ENCODE assay signal across 8 cellular contexts in the genomic region with DNA sequence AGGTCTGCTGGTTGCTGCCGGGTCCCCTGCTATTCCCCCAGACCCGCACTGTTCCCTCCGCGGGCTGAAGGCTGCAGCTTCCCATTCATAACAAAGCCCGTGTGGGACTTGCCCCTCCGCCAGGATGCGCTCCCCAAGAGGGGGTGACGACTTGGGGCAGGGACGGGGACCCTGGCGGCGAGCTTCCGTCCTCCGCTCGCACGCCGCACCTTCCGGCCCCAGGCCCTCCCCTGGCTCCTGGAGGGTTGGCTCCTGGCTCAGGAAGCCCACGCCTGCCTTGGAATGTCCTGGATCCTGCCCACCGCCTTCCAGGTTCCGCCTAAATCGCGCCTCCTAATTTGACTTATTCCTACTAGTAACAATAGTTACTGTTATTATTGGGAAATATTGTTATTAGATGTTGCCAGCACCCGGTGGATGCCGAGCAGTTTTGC. TPM values are rescaled to one million over a fixed set of nuclear protein-coding genes. Genes with fewer than 3 reads are reported as not detected.
DNase-seq lines count a peak whose midpoint lies in the region; TF ChIP-seq lines count a peak whose summit lies in the region.

No MANE protein-coding gene starts in this region.

- peak overlapping the region; percentile 76 for H3K4me3 Mint-ChIP-seq in activated CD4-positive, alpha-beta memory T cell treated with anti-CD3 and anti-CD28 coated beads, Interleukin-2, amount 10 ng/mL, durations not matched to agents 7 days and 5 days

- H3K9me3 Mint-ChIP-seq in activated CD4-positive, alpha-beta memory T cell treated with anti-CD3 and anti-CD28 coated beads, Interleukin-2, amount 10 ng/mL, durations not matched to agents 7 days and 5 days, result no peaks in the 10 kb centered on the region

- TF ChIP-seq CTCF in epithelial cell of esophagus (IDR thresholded peaks at IDR 0.05; ENCODE audit: insufficient read depth, low read depth, low read length, missing control alignments), result peak; percentile 39

- POLR2A ChIA-PET in activated CD4-positive, alpha-beta memory T cell treated with anti-CD3 and anti-CD28 coated beads, Interleukin-2, amount 10 ng/mL, durations not matched to agents 7 days and 5 days (lab: Charles Lee), result interaction anchor here (1.3 to 4.4 kb wide), 5 partner anchors 9 to 141 kb away, joined by 4 to 55 read pairs (median 16); no protein-coding TSS in a partner anchor

- H3K27ac Mint-ChIP-seq in activated CD4-positive, alpha-beta memory T cell treated with anti-CD3 and anti-CD28 coated beads, Interleukin-2, amount 10 ng/mL, durations not matched to agents 7 days and 5 days, result peak overlapping the region; percentile 42

- H3K36me3 Mint-ChIP-seq in activated CD4-positive, alpha-beta memory T cell treated with anti-CD3 and anti-CD28 coated beads, Interleukin-2, amount 10 ng/mL, durations not matched to agents 7 days and 5 days (ENCODE audit: low read depth), result no peaks in the 10 kb centered on the region

- peak overlapping the region; percentile 31 for H3K4me3 ChIP-seq in epithelial cell of esophagus (ENCODE audit: low read length)

- peak overlapping the region; percentile 78 for H3K27ac ChIP-seq in temporal lobe (ENCODE audit: low read depth, low read length)

- peak; percentile 60 for DNase-seq in NCI-H748 (lab: John Stamatoyannopoulos, UW; ENCODE audit: unreplicated experiment)
- no peak for DNase-seq in NCI-H748 treated with DMSO at 0.1 percent for 48 hours (lab: John Stamatoyannopoulos, UW)
- DNase-seq in M059J (ENCODE audit: low read depth), result peak; percentile 36
- peak; percentile 59 for DNase-seq in activated CD4-positive, alpha-beta memory T cell treated with anti-CD3 and anti-CD28 coated beads, Interleukin-2, amount 10 ng/mL, durations not matched to agents 7 days and 5 days
- peak; percentile 63 for DNase-seq in epithelial cell of esophagus (ENCODE audit: low read depth)
- peak; percentile 21 for DNase-seq in myocyte (ENCODE audit: low read depth)
- DNase-seq in GF-D8 (lab: John Stamatoyannopoulos, UW), result no peak

- CTCF ChIA-PET in activated CD4-positive, alpha-beta memory T cell treated with anti-CD3 and anti-CD28 coated beads, Interleukin-2, amount 10 ng/mL, durations not matched to agents 7 days and 5 days (lab: Charles Lee), result interaction anchor here (0.6 to 4.8 kb wide), 8 partner anchors 13 to 143 kb away, joined by 3 to 71 read pairs (median 5); a partner anchor contains a TSS

- peaks cover 18% of the 10 kb centered on the region for H3K4me1 Mint-ChIP-seq in activated CD4-positive, alpha-beta memory T cell treated with anti-CD3 and anti-CD28 coated beads, Interleukin-2, amount 10 ng/mL, durations not matched to agents 7 days and 5 days

- H3K27me3 Mint-ChIP-seq in activated CD4-positive, alpha-beta memory T cell treated with anti-CD3 and anti-CD28 coated beads, Interleukin-2, amount 10 ng/mL, durations not matched to agents 7 days and 5 days, result peaks cover 3% of the 10 kb centered on the region

RNA-seq across cellular contexts. Expression of a gene that starts 1.1 kb away (rescaled TPM):
- total RNA-seq in M059J (2014; rRNA removed; shearing (Covaris generic)), result 3.2 and 6.2 TPM in 2 replicates
- total RNA-seq in activated CD4-positive, alpha-beta memory T cell treated with anti-CD3 and anti-CD28 coated beads, Interleukin-2, amount 10 ng/mL, durations not matched to agents 7 days and 5 days, result 10 to 100 TPM; 12.4 to 13.5 TPM
- total RNA-seq in myocyte, result 4.4 and 5.0 TPM in 2 replicates
- 3.5 TPM for polyA plus RNA-seq in myocyte (2012)
- 5.7 TPM for total RNA-seq in temporal lobe

RNA-seq across cellular contexts. Expression of a gene that starts 32.0 kb away (rescaled TPM):
- total RNA-seq in M059J (2014; rRNA removed; shearing (Covaris generic)), result not detected in 2 replicates
- total RNA-seq in activated CD4-positive, alpha-beta memory T cell treated with anti-CD3 and anti-CD28 coated beads, Interleukin-2, amount 10 ng/mL, durations not matched to agents 7 days and 5 days, result not detected
- total RNA-seq in myocyte, result 1.9 and 2.7 TPM in 2 replicates
- 0.44 TPM for polyA plus RNA-seq in myocyte (2012)
- under 0.01 TPM for total RNA-seq in temporal lobe

RNA-seq across cellular contexts. Expression of a gene that starts 42.0 kb away (rescaled TPM):
- total RNA-seq in M059J (2014; rRNA removed; shearing (Covaris generic)), result 0.22 and 1.1 TPM in 2 replicates
- under 1 TPM; 0.40 to 0.45 TPM for total RNA-seq in activated CD4-positive, alpha-beta memory T cell treated with anti-CD3 and anti-CD28 coated beads, Interleukin-2, amount 10 ng/mL, durations not matched to agents 7 days and 5 days
- total RNA-seq in myocyte, result 3.3 and 4.5 TPM in 2 replicates
- 65.6 TPM for polyA plus RNA-seq in myocyte (2012)
- 5.7 TPM for total RNA-seq in temporal lobe

Comparison
In these comparisons a context has a peak if more than half of its experiments do, and no peak if none do; other contexts are left out.
1. DNase-seq: peak in NCI-H748 (single experiment), M059J (single experiment), activated CD4-positive, alpha-beta memory T cell treated with anti-CD3 and anti-CD28 coated beads, Interleukin-2, amount 10 ng/mL, durations not matched to agents 7 days and 5 days (single experiment), epithelial cell of esophagus (single experiment) and myocyte (single experiment); none in NCI-H748 treated with DMSO at 0.1 percent for 48 hours (single experiment) and GF-D8 (single experiment).